ENCODE assay signal across 13 cellular contexts in genomic region chr17:78179372-78179771, GRCh38. TPM values are rescaled to one million over a fixed set of nuclear protein-coding genes. Genes with fewer than 3 reads are reported as not detected.
DNase-seq lines count a peak whose midpoint lies in the region; ATAC-seq and TF ChIP-seq lines count a peak whose summit lies in the region.
"Had no signal": no experiment of that assay in that cellular context is flagged by ENCODE, and none has a peak within 500 bp of the region (broad histone marks: within the 10 kb centered on the region; RNA-seq: fewer than 3 reads in every experiment).

No MANE protein-coding gene starts in this region.

- POLR2A ChIA-PET in CD8-positive, alpha-beta memory T cell (lab: Charles Lee), result no interaction called here

- H3K27ac Mint-ChIP-seq in natural killer cell, result peak overlapping the region; percentile 85 to 88
- H3K27ac Mint-ChIP-seq in natural killer cell treated with Interleukin-12 subunit alpha and Interleukin-12 subunit beta and Interleukin-15 and Interleukin-18, amount 100 ng/mL, for 72 hours, result peak overlapping the region in 1 of 2 donors; percentile 90
- H3K27ac Mint-ChIP-seq in CD8-positive, alpha-beta memory T cell, result peak overlapping the region in 4 of 8 donors; percentile 17 to 88 (median 58)
- H3K27ac Mint-ChIP-seq: activated naive CD8-positive, alpha-beta T cell had no signal

- H3K4me1 ChIP-seq in aorta (ENCODE audit: control insufficient read depth in 1 of 2, insufficient read depth in 2 of 2, low read length in 2 of 2), result peaks cover 2 to 4% of the 10 kb centered on the region in 2 donors
- peaks cover 16% of the 10 kb centered on the region for H3K4me1 ChIP-seq in CD8-positive, alpha-beta memory T cell (ENCODE audit: insufficient read depth, low read length)

- H3K27ac ChIP-seq in coronary artery, result peak overlapping the region; percentile 81 to 87
- peak overlapping the region; percentile 31 to 94 for H3K27ac ChIP-seq in aorta (ENCODE audit: low read depth in 1 of 2, low read length in 2 of 2)
- H3K27ac ChIP-seq in CD8-positive, alpha-beta memory T cell (ENCODE audit: low read depth, low read length), result no peak overlapping the region
- H3K27ac ChIP-seq: C4-2B, pancreas had no signal

- ATAC-seq in natural killer cell, result no peak
- no peak for ATAC-seq in natural killer cell treated with Interleukin-12 subunit alpha and Interleukin-12 subunit beta and Interleukin-15 and Interleukin-18, amount 100 ng/mL, for 72 hours
- ATAC-seq in aorta (ENCODE audit: low FRiP score), result peak; percentile 60
- ATAC-seq in GM21360 (IDR thresholded peaks at IDR 0.05; ENCODE audit: unreplicated experiment), result no peak

- H3K27me3 Mint-ChIP-seq in natural killer cell (ENCODE audit: low read depth in 2 of 2), result no peaks in the 10 kb centered on the region
- no peaks in the 10 kb centered on the region for H3K27me3 Mint-ChIP-seq in natural killer cell treated with Interleukin-12 subunit alpha and Interleukin-12 subunit beta and Interleukin-15 and Interleukin-18, amount 100 ng/mL, for 72 hours
- H3K27me3 Mint-ChIP-seq in CD8-positive, alpha-beta memory T cell, result no peaks in the 10 kb centered on the region
- H3K27me3 Mint-ChIP-seq: activated naive CD8-positive, alpha-beta T cell had no signal

- peak overlapping the region; percentile 17 for H3K4me3 Mint-ChIP-seq in natural killer cell
- no peak overlapping the region for H3K4me3 Mint-ChIP-seq in natural killer cell treated with Interleukin-12 subunit alpha and Interleukin-12 subunit beta and Interleukin-15 and Interleukin-18, amount 100 ng/mL, for 72 hours
- peak overlapping the region in 3 of 7 donors; percentile 34 to 66 (median 36) for H3K4me3 Mint-ChIP-seq in CD8-positive, alpha-beta memory T cell
- H3K4me3 Mint-ChIP-seq: activated naive CD8-positive, alpha-beta T cell had no signal

- DNase-seq in natural killer cell (no peak), coronary artery (ENCODE audit: low spot score) (peak; percentile 88), myocyte (ENCODE audit: low read depth) (peak; percentile 71), aorta (peak; percentile 83 to 85)
- DNase-seq in natural killer cell treated with Interleukin-12 subunit alpha and Interleukin-12 subunit beta and Interleukin-15 and Interleukin-18, amount 100 ng/mL, for 72 hours (ENCODE audit: low spot score), result no peak
- no peak for DNase-seq in CD8-positive, alpha-beta memory T cell
- DNase-seq in stimulated activated CD8-positive, alpha-beta memory T cell treated with anti-CD3 and anti-CD28 coated beads, Interleukin-4, amount 100 ng/mL, for 48 hours, result no peak
- DNase-seq: head of caudate nucleus; NK-92 treated with Interleukin-12 subunit alpha and Interleukin-12 subunit beta, amount 100 ng/mL, for 24 hours had no signal

- TF ChIP-seq CTCF in natural killer cell (IDR thresholded peaks at IDR 0.05) (no peak), coronary artery (IDR thresholded peaks at IDR 0.05) (no peak)

- CTCF ChIA-PET in CD8-positive, alpha-beta memory T cell (lab: Charles Lee), result interaction anchor here (0.6 to 2.4 kb wide), 4 partner anchors 26 to 94 kb away, joined by 4 to 9 read pairs (median 4); no protein-coding TSS in a partner anchor

- no peaks in the 10 kb centered on the region for H3K9me3 ChIP-seq in aorta (ENCODE audit: control insufficient read depth, low read length)
- H3K9me3 ChIP-seq in CD8-positive, alpha-beta memory T cell (ENCODE audit: low read length), result no peaks in the 10 kb centered on the region
- H3K9me3 ChIP-seq: pancreas had no signal

- H3K36me3 ChIP-seq in aorta (ENCODE audit: control insufficient read depth in 1 of 2, insufficient read depth in 2 of 2, low read length in 1 of 2), result no peaks in the 10 kb centered on the region
- H3K36me3 ChIP-seq in CD8-positive, alpha-beta memory T cell (ENCODE audit: insufficient read depth, low read length), result no peaks in the 10 kb centered on the region
- H3K36me3 ChIP-seq: pancreas had no signal

- 44 to 57% methylated on average over 17 of the region's 17 CpGs for WGBS in aorta, 2 donors

- H3K4me1 Mint-ChIP-seq in natural killer cell, result peaks cover 9 to 17% of the 10 kb centered on the region in 2 donors
- peaks cover 16 to 22% of the 10 kb centered on the region in 2 donors for H3K4me1 Mint-ChIP-seq in natural killer cell treated with Interleukin-12 subunit alpha and Interleukin-12 subunit beta and Interleukin-15 and Interleukin-18, amount 100 ng/mL, for 72 hours (ENCODE audit: low read depth in 2 of 2)
- H3K4me1 Mint-ChIP-seq in CD8-positive, alpha-beta memory T cell, result peaks cover 11 to 28% (median 17%) of the 10 kb centered on the region in 3 donors

- no peaks in the 10 kb centered on the region for H3K36me3 Mint-ChIP-seq in natural killer cell
- peaks cover 7% of the 10 kb centered on the region for H3K36me3 Mint-ChIP-seq in natural killer cell treated with Interleukin-12 subunit alpha and Interleukin-12 subunit beta and Interleukin-15 and Interleukin-18, amount 100 ng/mL, for 72 hours
- no peaks in the 10 kb centered on the region for H3K36me3 Mint-ChIP-seq in CD8-positive, alpha-beta memory T cell
- H3K36me3 Mint-ChIP-seq: activated naive CD8-positive, alpha-beta T cell had no signal

- H3K4me3 ChIP-seq in coronary artery, result no peak overlapping the region
- no peak overlapping the region for H3K4me3 ChIP-seq in aorta (ENCODE audit: low read length in 2 of 2)
- no peak overlapping the region for H3K4me3 ChIP-seq in CD8-positive, alpha-beta memory T cell (ENCODE audit: low read length)
- H3K4me3 ChIP-seq: pancreas had no signal

- H3K9me3 Mint-ChIP-seq in natural killer cell, result no peaks in the 10 kb centered on the region
- H3K9me3 Mint-ChIP-seq in natural killer cell treated with Interleukin-12 subunit alpha and Interleukin-12 subunit beta and Interleukin-15 and Interleukin-18, amount 100 ng/mL, for 72 hours, result no peaks in the 10 kb centered on the region
- no peaks in the 10 kb centered on the region for H3K9me3 Mint-ChIP-seq in CD8-positive, alpha-beta memory T cell

- intact Hi-C loops in natural killer cell (cut with micrococcal nuclease) (no loop called here), aorta (cut with DNase I) (loop anchor here in 1 of 2 donors (5.0 kb wide), 1 partner anchor 67 kb away; no protein-coding TSS in a partner anchor)

- no peaks in the 10 kb centered on the region for H3K27me3 ChIP-seq in aorta (ENCODE audit: control insufficient read depth in 1 of 2, insufficient read depth in 2 of 2, low read length in 1 of 2)
- H3K27me3 ChIP-seq in CD8-positive, alpha-beta memory T cell (ENCODE audit: insufficient read depth, low read length, poor library complexity, severe bottlenecking), result no peaks in the 10 kb centered on the region
- H3K27me3 ChIP-seq: pancreas had no signal

RNA-seq across cellular contexts. Expression of gene TK1, which starts 7.5 kb away (rescaled TPM):
- total RNA-seq in natural killer cell (1 to 10 TPM; 2.1 to 5.1 (median 3.9) TPM), myocyte (3.6 and 4.5 TPM in 2 replicates), aorta (1 to 10 TPM; 2.4 to 3.8 TPM)
- 100 to 1,000 TPM in 1 of 2 donors, 10 to 100 TPM in 1; 66.8 to 138 TPM for total RNA-seq in natural killer cell treated with Interleukin-12 subunit alpha and Interleukin-12 subunit beta and Interleukin-15 and Interleukin-18, amount 100 ng/mL, for 72 hours
- 2.1 TPM for polyA plus RNA-seq in myocyte (2012)
- 1 to 10 TPM; 1.1 to 2.7 TPM for polyA plus RNA-seq in aorta
- total RNA-seq in CD8-positive, alpha-beta memory T cell, result 10 to 100 TPM; 84.4 to 86.2 TPM
- 2.2 TPM for polyA plus RNA-seq in CD8-positive, alpha-beta memory T cell

RNA-seq across cellular contexts. Expression of gene AFMID, which starts 7.8 kb away (rescaled TPM):
- total RNA-seq in natural killer cell, result 1 to 10 TPM; 2.2 to 4.1 (median 2.3) TPM
- 10 to 100 TPM; 17.0 to 49.7 TPM for total RNA-seq in natural killer cell treated with Interleukin-12 subunit alpha and Interleukin-12 subunit beta and Interleukin-15 and Interleukin-18, amount 100 ng/mL, for 72 hours
- 23.3 and 23.9 TPM in 2 replicates for total RNA-seq in myocyte
- polyA plus RNA-seq in myocyte (2012), result 39.1 TPM
- 10 to 100 TPM; 18.1 to 36.5 TPM for total RNA-seq in aorta
- 10 to 100 TPM; 22.2 to 45.4 TPM for polyA plus RNA-seq in aorta
- 10 to 100 TPM; 24.7 to 30.2 TPM for total RNA-seq in CD8-positive, alpha-beta memory T cell
- 1.4 TPM for polyA plus RNA-seq in CD8-positive, alpha-beta memory T cell

RNA-seq across cellular contexts. Expression of gene SYNGR2, which starts 11.0 kb away (rescaled TPM):
- total RNA-seq in natural killer cell, result 10 to 100 TPM; 41.2 to 62.1 (median 43.5) TPM
- total RNA-seq in natural killer cell treated with Interleukin-12 subunit alpha and Interleukin-12 subunit beta and Interleukin-15 and Interleukin-18, amount 100 ng/mL, for 72 hours, result 100 to 1,000 TPM in 1 of 2 donors, 10 to 100 TPM in 1; 84.9 to 120 TPM
- total RNA-seq in myocyte, result 77.0 and 109 TPM in 2 replicates
- polyA plus RNA-seq in myocyte (2012), result 115 TPM
- total RNA-seq in aorta, result 10 to 100 TPM; 67.7 to 69.9 TPM
- 10 to 100 TPM; 49.0 to 91.9 TPM for polyA plus RNA-seq in aorta
- total RNA-seq in CD8-positive, alpha-beta memory T cell, result 100 to 1,000 TPM; 186 to 200 TPM
- polyA plus RNA-seq in CD8-positive, alpha-beta memory T cell, result 140 TPM

RNA-seq across cellular contexts. Expression of gene C17orf99, which starts 33.2 kb away (rescaled TPM):
- not detected for total RNA-seq in natural killer cell
- not detected for total RNA-seq in natural killer cell treated with Interleukin-12 subunit alpha and Interleukin-12 subunit beta and Interleukin-15 and Interleukin-18, amount 100 ng/mL, for 72 hours
- total RNA-seq in myocyte, result not detected in 2 replicates
- not detected for polyA plus RNA-seq in myocyte (2012)
- total RNA-seq in aorta, result not detected
- polyA plus RNA-seq in aorta, result under 1 TPM in 1 of 2 donors, not detected in 1; 0.13 TPM
- not detected for total RNA-seq in CD8-positive, alpha-beta memory T cell
- polyA plus RNA-seq in CD8-positive, alpha-beta memory T cell, result not detected
- total RNA-seq: pancreas had no signal
- polyA plus RNA-seq: pancreas had no signal

RNA-seq across cellular contexts. Expression of gene BIRC5, which starts 34.7 kb away (rescaled TPM):
- total RNA-seq in natural killer cell (1 to 10 TPM in 2 of 3 donors, under 1 TPM in 1; 0.73 to 1.9 (median 1.2) TPM), myocyte (2.7 and 2.8 TPM in 2 replicates), aorta (1 to 10 TPM in 1 of 2 donors, under 1 TPM in 1; 0.65 to 2.8 TPM)
- 100 to 1,000 TPM in 1 of 2 donors, 10 to 100 TPM in 1; 42.4 to 100 TPM for total RNA-seq in natural killer cell treated with Interleukin-12 subunit alpha and Interleukin-12 subunit beta and Interleukin-15 and Interleukin-18, amount 100 ng/mL, for 72 hours
- 0.48 TPM for polyA plus RNA-seq in myocyte (2012)
- polyA plus RNA-seq in aorta, result 1 to 10 TPM in 1 of 2 donors, under 1 TPM in 1; 0.10 to 3.4 TPM
- total RNA-seq in CD8-positive, alpha-beta memory T cell, result 10 to 100 TPM; 61.0 to 65.1 TPM
- 0.69 TPM for polyA plus RNA-seq in CD8-positive, alpha-beta memory T cell

Comparison
In these comparisons a context has a peak if more than half of its experiments do, and no peak if none do; other contexts are left out.
1. RNA of gene TK1, which starts 7.5 kb away (total RNA-seq): 66.8 to 138 TPM in natural killer cell treated with Interleukin-12 subunit alpha and Interleukin-12 subunit beta and Interleukin-15 and Interleukin-18, amount 100 ng/mL, for 72 hours and 84.4 to 86.2 TPM in CD8-positive, alpha-beta memory T cell; 2.1 to 5.1 TPM in natural killer cell, 2.4 to 3.8 TPM in aorta and 3.6 to 4.5 TPM in myocyte; every median in the first group is over 10 times any median in the second.
2. DNase-seq: peak in coronary artery (single experiment), myocyte (single experiment) and aorta (2 of 2); none in natural killer cell (single experiment), natural killer cell treated with Interleukin-12 subunit alpha and Interleukin-12 subunit beta and Interleukin-15 and Interleukin-18, amount 100 ng/mL, for 72 hours (single experiment), CD8-positive, alpha-beta memory T cell (0 of 5) and stimulated activated CD8-positive, alpha-beta memory T cell treated with anti-CD3 and anti-CD28 coated beads, Interleukin-4, amount 100 ng/mL, for 48 hours (single experiment).